In the genomic region with DNA sequence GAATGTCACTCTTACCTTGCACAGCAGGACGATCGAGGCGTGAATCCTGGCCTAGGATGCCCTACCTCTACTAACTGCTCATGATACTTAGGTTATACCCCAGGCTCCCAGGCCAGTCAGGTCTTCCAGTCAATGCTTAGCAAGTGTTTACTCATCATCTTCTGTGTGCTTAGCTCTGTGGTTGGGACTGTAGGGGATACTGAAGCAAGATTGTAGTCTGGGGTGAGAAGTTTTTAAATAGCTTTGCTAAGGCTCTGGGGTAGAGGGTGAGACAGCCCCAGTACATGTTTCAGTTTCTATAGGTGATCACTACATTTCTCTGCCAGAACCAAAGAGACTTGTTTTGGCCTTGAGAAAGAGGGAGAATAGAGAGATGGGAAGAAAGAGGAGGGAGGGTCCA, we compare ENCODE assay signal across 19 cellular contexts.
"Had no signal": no experiment of that assay in that cellular context is flagged by ENCODE, and none has a peak within 500 bp of the region (broad histone marks: within the 10 kb centered on the region; RNA-seq: fewer than 3 reads in every experiment).

No MANE protein-coding gene starts in this region.

- H3K4me3 ChIP-seq: colonic mucosa, mucosa of descending colon, right atrium auricular region, tibial nerve had no signal

- ATAC-seq: activated naive CD8-positive, alpha-beta T cell treated with anti-CD3 and anti-CD28 coated beads, Interleukin-2, amount 50 U/mL, for 24 hours; left cardiac atrium; mucosa of descending colon had no signal

- DNase-seq: activated CD4-positive, alpha-beta memory T cell treated with anti-CD3 and anti-CD28 coated beads for 36 hours; activated CD4-positive, alpha-beta T cell treated with anti-CD3 and anti-CD28 coated beads for 4 hours; activated effector memory CD4-positive, alpha-beta T cell treated with Interleukin-2 at 50 U/mL for 16 hours; activated naive CD4-positive, alpha-beta T cell treated with anti-CD3 and anti-CD28 coated beads, Interleukin-2, amount 10 ng/mL, durations not matched to agents 7 days and 5 days; activated naive CD8-positive, alpha-beta T cell treated with anti-CD3 and anti-CD28 coated beads, Interleukin-2, amount 50 U/mL, for 24 hours; activated T-cell treated with anti-CD3 and anti-CD28 coated beads, Interleukin-2, amount 50 U/mL, for 24 hours; aorta; brain microvascular endothelial cell; central memory CD4-positive, alpha-beta T cell; colonic mucosa; endodermal cell; foreskin fibroblast; left cardiac atrium; mesenchymal stem cell; mucosa of descending colon; naive B cell; stimulated activated CD4-positive, alpha-beta T cell treated with anti-CD3 and anti-CD28 coated beads, Interleukin-2, amount 100 ng/mL, for 24 hours had no signal
